In genomic region chr12:28963554-28963953, GRCh38 we compare ENCODE assay signal across 11 cellular contexts.
A peak's percentile ranks its signal among the peaks of the same experiment; 100 is the strongest.
DNase-seq lines count a peak whose midpoint lies in the region; ATAC-seq and TF ChIP-seq lines count a peak whose summit lies in the region.
"Had no signal": no experiment of that assay in that cellular context is flagged by ENCODE, and none has a peak within 500 bp of the region (broad histone marks: within the 10 kb centered on the region; RNA-seq: fewer than 3 reads in every experiment).

No MANE protein-coding gene starts in this region.

- intact Hi-C loops in prostate gland (cut with DNase I), result no loop called here
- intact Hi-C loops in head of caudate nucleus (cut with DNase I), result no loop called here

- H3F3A ChIP-seq in GM23338 (replicated peaks; ENCODE audit: low read depth) (no peaks in the 10 kb centered on the region), SK-N-SH (replicated peaks; ENCODE audit: insufficient read depth) (no peaks in the 10 kb centered on the region)

- H3K27ac ChIP-seq in GM23338 (ENCODE audit: low read depth), result no peak overlapping the region
- no peak overlapping the region for H3K27ac ChIP-seq in SK-N-SH (ENCODE audit: low read depth in 2 of 2, low read length in 1 of 2)
- no peak overlapping the region for H3K27ac ChIP-seq in prostate gland
- H3K27ac ChIP-seq: coronary artery had no signal

- no peak overlapping the region for H3K4me3 Mint-ChIP-seq in GM23338
- H3K4me3 Mint-ChIP-seq: naive B cell had no signal

- DNase-seq in AG04449 (ENCODE audit: low read depth, low spot score), result no peak
- DNase-seq in GM23338 (ENCODE audit: low spot score), result peak; percentile 64
- no peak for DNase-seq in SK-N-SH
- DNase-seq in foreskin fibroblast, result peak; percentile 20 to 70
- DNase-seq in NCI-H1417 treated with DMSO at 0.1 percent for 48 hours (lab: John Stamatoyannopoulos, UW), result no peak
- no peak for DNase-seq in prostate gland (ENCODE audit: low spot score)
- no peak for DNase-seq in head of caudate nucleus
- no peak for DNase-seq in cerebellar nuclear complex (lab: John Stamatoyannopoulos, UW)
- DNase-seq: DMS79 treated with DMSO at 0.1 percent for 48 hours, naive B cell had no signal

- no peaks in the 10 kb centered on the region; the same call in none of the 2 replicates for H3K9me2 ChIP-seq in GM23338 (ENCODE audit: insufficient read depth)
- no peaks in the 10 kb centered on the region for H3K9me2 ChIP-seq in SK-N-SH

- no peaks in the 10 kb centered on the region for H3K79me2 ChIP-seq in GM23338 (replicated peaks; ENCODE audit: insufficient read depth)
- H3K79me2 ChIP-seq in SK-N-SH (ENCODE audit: insufficient read depth), result no peaks in the 10 kb centered on the region

- H3K4me1 ChIP-seq in GM23338 (ENCODE audit: insufficient read depth) (no peaks in the 10 kb centered on the region), SK-N-SH (ENCODE audit: control insufficient read depth in 1 of 2, insufficient read depth in 2 of 2, low read depth in 1 of 2, low read length in 1 of 2) (0 out of 4 replicates have a peak, but pooled peaks cover 0 to 7% of the 10 kb centered on the region in 2 experiments), prostate gland (replicated peaks) (no peaks in the 10 kb centered on the region)

- 61% methylated on average over 2 of the region's 2 CpGs for WGBS in SK-N-SH (ENCODE audit: low lambda C conversion rate)
- 22% methylated on average over 2 of the region's 2 CpGs for WGBS in prostate gland

- no peak overlapping the region for H3K9ac ChIP-seq in SK-N-SH

- peaks cover 2% of the 10 kb centered on the region for H3K27me3 Mint-ChIP-seq in GM23338 (ENCODE audit: insufficient read depth, low read depth, poor library complexity)

- H3K27ac Mint-ChIP-seq in GM23338, result no peak overlapping the region
- H3K27ac Mint-ChIP-seq: naive B cell had no signal

- H3K4me3 ChIP-seq in AG04449 (ENCODE audit: low read depth, low read length) (no peak overlapping the region), GM23338 (no peak overlapping the region), SK-N-SH (ENCODE audit: low read depth in 2 of 2, low read length in 1 of 2) (no peak overlapping the region), foreskin fibroblast (ENCODE audit: low read depth in 1 of 2, low read length in 2 of 2) (no peak overlapping the region), prostate gland (no peak overlapping the region)
- H3K4me3 ChIP-seq: coronary artery had no signal

- TF ChIP-seq POLR2A in prostate gland (IDR thresholded peaks at IDR 0.05), result no peak

- H3K4me1 Mint-ChIP-seq in GM23338, result 0 out of 3 replicates have a peak, but pooled peaks cover 3% of the 10 kb centered on the region
- H3K4me1 Mint-ChIP-seq: naive B cell had no signal

- H4K20me1 ChIP-seq in GM23338 (replicated peaks; ENCODE audit: insufficient read depth) (no peaks in the 10 kb centered on the region), SK-N-SH (ENCODE audit: insufficient read depth) (no peaks in the 10 kb centered on the region)

- peak; percentile 44; the same call in 2 of the 3 replicates for ATAC-seq in GM23338

- H3K27me3 ChIP-seq in GM23338 (ENCODE audit: insufficient read depth) (no peaks in the 10 kb centered on the region), SK-N-SH (ENCODE audit: insufficient read depth) (no peaks in the 10 kb centered on the region), prostate gland (replicated peaks; ENCODE audit: insufficient read depth) (no peaks in the 10 kb centered on the region)

- no peaks in the 10 kb centered on the region for H3K9me3 Mint-ChIP-seq in GM23338

- no peak overlapping the region for H3K4me2 ChIP-seq in GM23338
- H3K4me2 ChIP-seq in SK-N-SH, result no peak overlapping the region

- no peak for TF ChIP-seq EP300 in SK-N-SH (IDR thresholded peaks at IDR 0.05; ENCODE audit: borderline replicate concordance in 1 of 2, low read depth in 1 of 2, low read length in 1 of 2)

- H2AFZ ChIP-seq in GM23338 (no peak overlapping the region), SK-N-SH (ENCODE audit: low read depth) (no peak overlapping the region)

- TF ChIP-seq CTCF in AG04449 (IDR thresholded peaks at IDR 0.05; ENCODE audit: insufficient read depth, low read length, missing control alignments) (peak; percentile 10), GM23338 (conservative IDR thresholded peaks at IDR 0.05; ENCODE audit: low read depth in 2 of 2) (peak; percentile 73), SK-N-SH (IDR thresholded peaks at IDR 0.05) (peak; percentile 58), foreskin fibroblast (IDR thresholded peaks at IDR 0.05; ENCODE audit: low read depth, low read length) (peak; percentile 56), prostate gland (IDR thresholded peaks at IDR 0.05) (peak in 1 of 4 experiments; percentile 13)

- CTCF ChIA-PET in AG04449 (lab: Yijun Ruan, JAX) (interaction anchor here (0.9 to 2.9 kb wide), 11 partner anchors 9 to 1231 kb away, joined by 3 to 21 read pairs (median 4); no protein-coding TSS in a partner anchor), SK-N-SH (lab: Yijun Ruan, JAX) (interaction anchor here (0.7 to 1.7 kb wide), 10 partner anchors 8 to 793 kb away, joined by 3 to 5 read pairs (median 3); no protein-coding TSS in a partner anchor)

- no peaks in the 10 kb centered on the region for H3K36me3 Mint-ChIP-seq in GM23338 (ENCODE audit: low read depth)
- H3K36me3 Mint-ChIP-seq: naive B cell had no signal

- POLR2A ChIA-PET in AG04449 (lab: Yijun Ruan, JAX), result interaction anchor here (0.6 kb wide), 1 partner anchor 10 kb away, joined by 3 read pairs; no protein-coding TSS in a partner anchor
- POLR2A ChIA-PET in SK-N-SH (lab: Yijun Ruan, JAX), result no interaction called here

- TF ChIP-seq RAD21 in SK-N-SH (IDR thresholded peaks at IDR 0.05; ENCODE audit: low read length), result peak; percentile 72

- no peaks in the 10 kb centered on the region for H3K9me3 ChIP-seq in SK-N-SH
- H3K9me3 ChIP-seq in prostate gland, result no peaks in the 10 kb centered on the region

- H3K36me3 ChIP-seq in GM23338 (ENCODE audit: insufficient read depth), result no peaks in the 10 kb centered on the region
- H3K36me3 ChIP-seq in SK-N-SH (replicated peaks in 1 of 2; ENCODE audit: control insufficient read depth in 1 of 2, insufficient read depth in 2 of 2, low read length in 1 of 2), result no peaks in the 10 kb centered on the region
- no peaks in the 10 kb centered on the region for H3K36me3 ChIP-seq in prostate gland

TF ChIP-seq in GM23338, 12 proteins besides CTCF, POLR2A, EP300 and RAD21 (continues in another document):
- no peak for TF ChIP-seq POLR2AphosphoS5 (IDR thresholded peaks at IDR 0.05; ENCODE audit: low read depth)
- TF ChIP-seq NANOG (IDR thresholded peaks at IDR 0.05; ENCODE audit: borderline replicate concordance), result no peak
- no peak for TF ChIP-seq EZH2phosphoT487 (IDR thresholded peaks at IDR 0.05; ENCODE audit: unreplicated experiment)
- TF ChIP-seq ZNF114 (CRISPR knock-in tag; IDR thresholded peaks at IDR 0.05), result no peak
- TF ChIP-seq CREB1 (CRISPR knock-in tag; IDR thresholded peaks at IDR 0.05; ENCODE audit: low read depth), result no peak
- TF ChIP-seq STAT1 (IDR thresholded peaks at IDR 0.05; ENCODE audit: unreplicated experiment), result no peak

TF ChIP-seq in SK-N-SH, 30 proteins besides CTCF, POLR2A, EP300 and RAD21:
- TF ChIP-seq TEAD4 (IDR thresholded peaks at IDR 0.05; ENCODE audit: borderline replicate concordance, insufficient read depth), result no peak
- no peak for TF ChIP-seq MXI1 (IDR thresholded peaks at IDR 0.05; ENCODE audit: low read depth, low read length)
- no peak for TF ChIP-seq NFIC (IDR thresholded peaks at IDR 0.05; ENCODE audit: borderline replicate concordance)
- TF ChIP-seq, protein P1, sequence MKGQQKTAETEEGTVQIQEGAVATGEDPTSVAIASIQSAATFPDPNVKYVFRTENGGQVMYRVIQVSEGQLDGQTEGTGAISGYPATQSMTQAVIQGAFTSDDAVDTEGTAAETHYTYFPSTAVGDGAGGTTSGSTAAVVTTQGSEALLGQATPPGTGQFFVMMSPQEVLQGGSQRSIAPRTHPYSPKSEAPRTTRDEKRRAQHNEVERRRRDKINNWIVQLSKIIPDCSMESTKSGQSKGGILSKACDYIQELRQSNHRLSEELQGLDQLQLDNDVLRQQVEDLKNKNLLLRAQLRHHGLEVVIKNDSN (IDR thresholded peaks at IDR 0.05; ENCODE audit: borderline replicate concordance, low read depth), result peak; percentile 27; the same call in 1 of the 2 replicates
- peak; percentile 38; the same call in 1 of the 2 replicates for TF ChIP-seq SMC3 (IDR thresholded peaks at IDR 0.05; ENCODE audit: low read depth, low read length)

Comparison
In these comparisons a context has a peak if more than half of its experiments do, and no peak if none do; other contexts are left out.
1. DNase-seq: peak in GM23338 (single experiment) and foreskin fibroblast (2 of 2); none in AG04449 (single experiment), SK-N-SH (single experiment), NCI-H1417 treated with DMSO at 0.1 percent for 48 hours (single experiment), prostate gland (single experiment), head of caudate nucleus (0 of 42) and cerebellar nuclear complex (0 of 2).